ENCODE assay signal across 29 cellular contexts in the genomic region with DNA sequence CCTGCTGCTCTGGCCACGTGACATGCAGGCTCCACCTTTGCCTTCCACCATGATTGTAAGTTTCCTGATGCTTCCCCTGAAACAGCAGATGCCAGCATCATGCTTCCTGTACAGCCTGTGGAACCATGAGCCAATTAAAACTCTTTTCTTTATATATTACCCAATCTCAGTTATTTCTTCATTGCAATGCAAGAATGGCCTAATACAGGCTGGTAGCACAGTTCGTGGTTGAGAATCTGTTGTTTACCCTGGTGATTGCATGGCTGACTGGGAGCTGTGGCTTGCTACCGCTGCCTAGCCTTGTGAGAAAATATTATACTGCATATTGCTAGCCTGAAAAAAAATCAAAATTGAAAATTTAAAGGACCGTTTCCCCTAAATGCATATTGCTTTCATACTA.
"Had no signal": no experiment of that assay in that cellular context is flagged by ENCODE, and none has a peak within 500 bp of the region (broad histone marks: within the 10 kb centered on the region; RNA-seq: fewer than 3 reads in every experiment).

No MANE protein-coding gene starts in this region.

- H3K36me3 ChIP-seq: breast epithelium, esophagus muscularis mucosa, heart left ventricle, left lung, lower lobe of right lung, right lobe of liver, upper lobe of left lung, vagina had no signal

- DNase-seq: activated B cell treated with CpG ODN at 0.5 μM for 24 hours; activated CD4-positive, alpha-beta T cell treated with anti-CD3 and anti-CD28 coated beads for 36 hours; activated CD8-positive, alpha-beta memory T cell treated with anti-CD3 and anti-CD28 coated beads, Interleukin-2, amount 10 ng/mL, durations not matched to agents 7 days and 5 days; activated CD8-positive, alpha-beta T cell treated with anti-CD3 and anti-CD28 coated beads, Interleukin-2, amount 10 ng/mL, durations not matched to agents 7 days and 5 days; activated naive CD8-positive, alpha-beta T cell treated with anti-CD3 and anti-CD28 coated beads, Interleukin-2, amount 50 U/mL, for 24 hours; activated T-cell treated with anti-CD3 and anti-CD28 coated beads, Interleukin-2, amount 50 U/mL, for 48 hours; central memory CD4-positive, alpha-beta T cell; endodermal cell; foreskin keratinocyte; heart left ventricle; hypothalamus; left lung; lower lobe of right lung; mesenchymal stem cell; right lobe of liver; stimulated activated CD4-positive, alpha-beta T cell treated with anti-CD3 and anti-CD28 coated beads, Interleukin-12 subunit alpha, Interleukin-12 subunit beta, amount 100 ng/mL, for 4 hours; stimulated activated CD4-positive, alpha-beta T cell treated with anti-CD3 and anti-CD28 coated beads, Interleukin-4, amount 100 ng/mL, for 1 hour; stimulated activated naive CD8-positive, alpha-beta T cell treated with anti-CD3 and anti-CD28 coated beads, Interleukin-15, amount 100 ng/mL, for 72 hours; substantia nigra; upper lobe of left lung had no signal

- H3K4me3 ChIP-seq: breast epithelium, esophagus muscularis mucosa, heart left ventricle, left lung, lower lobe of right lung, right lobe of liver, skin epidermis, upper lobe of left lung, vagina had no signal

- H3K4me3 Mint-ChIP-seq: activated B cell treated with CpG ODN at 0.5 μM for 24 hours; activated CD4-positive, alpha-beta T cell treated with anti-CD3 and anti-CD28 coated beads for 36 hours; activated CD8-positive, alpha-beta memory T cell treated with anti-CD3 and anti-CD28 coated beads, Interleukin-2, amount 10 ng/mL, durations not matched to agents 7 days and 5 days; activated CD8-positive, alpha-beta T cell treated with anti-CD3 and anti-CD28 coated beads, Interleukin-2, amount 10 ng/mL, durations not matched to agents 7 days and 5 days; activated naive CD4-positive, alpha-beta T cell treated with anti-CD3 and anti-CD28 coated beads, Interleukin-2, amount 50 U/mL, for 24 hours; activated naive CD8-positive, alpha-beta T cell treated with anti-CD3 and anti-CD28 coated beads, Interleukin-2, amount 50 U/mL, for 24 hours; dendritic cell treated with granulocyte-macrophage colony-stimulating factor and Interleukin-4, amounts not matched to agents 40 ng/mL and 50 ng/mL, for 4 days; endodermal cell; natural killer cell treated with Interleukin-12 subunit alpha and Interleukin-12 subunit beta and Interleukin-15 and Interleukin-18, amount 100 ng/mL, for 72 hours; stimulated activated naive CD8-positive, alpha-beta T cell treated with anti-CD3 and anti-CD28 coated beads, Interleukin-15, amount 100 ng/mL, for 72 hours; T-helper 2 cell treated with Interferon-gamma antibody and Interleukin-4, amounts not matched to agents 5 μg/mL and 100 μg/mL, for 36 hours had no signal

- H3K36me3 Mint-ChIP-seq: activated CD8-positive, alpha-beta memory T cell treated with anti-CD3 and anti-CD28 coated beads, Interleukin-2, amount 10 ng/mL, durations not matched to agents 7 days and 5 days had no signal

- H3K27me3 Mint-ChIP-seq: activated CD8-positive, alpha-beta memory T cell treated with anti-CD3 and anti-CD28 coated beads, Interleukin-2, amount 10 ng/mL, durations not matched to agents 7 days and 5 days; dendritic cell treated with granulocyte-macrophage colony-stimulating factor and Interleukin-4, amounts not matched to agents 40 ng/mL and 50 ng/mL, for 4 days had no signal

- H3K4me1 ChIP-seq: breast epithelium, esophagus muscularis mucosa, heart left ventricle, left lung, lower lobe of right lung, right lobe of liver, upper lobe of left lung, vagina had no signal

- H3K27me3 ChIP-seq: breast epithelium, foreskin keratinocyte, left lung, right lobe of liver, upper lobe of left lung, vagina had no signal

- H3K4me1 Mint-ChIP-seq: activated B cell treated with CpG ODN at 0.5 μM for 24 hours; activated CD4-positive, alpha-beta T cell treated with anti-CD3 and anti-CD28 coated beads for 36 hours; activated CD8-positive, alpha-beta memory T cell treated with anti-CD3 and anti-CD28 coated beads, Interleukin-2, amount 10 ng/mL, durations not matched to agents 7 days and 5 days; activated naive CD4-positive, alpha-beta T cell treated with anti-CD3 and anti-CD28 coated beads, Interleukin-2, amount 50 U/mL, for 24 hours; activated naive CD8-positive, alpha-beta T cell treated with anti-CD3 and anti-CD28 coated beads, Interleukin-2, amount 50 U/mL, for 24 hours; endodermal cell; stimulated activated naive CD8-positive, alpha-beta T cell treated with anti-CD3 and anti-CD28 coated beads, Interleukin-15, amount 100 ng/mL, for 72 hours had no signal

- H3K27ac Mint-ChIP-seq: activated B cell treated with CpG ODN at 0.5 μM for 24 hours; activated CD4-positive, alpha-beta T cell treated with anti-CD3 and anti-CD28 coated beads for 36 hours; activated CD8-positive, alpha-beta memory T cell treated with anti-CD3 and anti-CD28 coated beads, Interleukin-2, amount 10 ng/mL, durations not matched to agents 7 days and 5 days; activated CD8-positive, alpha-beta T cell treated with anti-CD3 and anti-CD28 coated beads, Interleukin-2, amount 10 ng/mL, durations not matched to agents 7 days and 5 days; activated naive CD4-positive, alpha-beta T cell treated with anti-CD3 and anti-CD28 coated beads, Interleukin-2, amount 50 U/mL, for 24 hours; activated naive CD8-positive, alpha-beta T cell treated with anti-CD3 and anti-CD28 coated beads, Interleukin-2, amount 50 U/mL, for 24 hours; activated T-helper 2 cell treated with anti-CD3 and anti-CD28 coated beads, Interferon-gamma antibody, Interleukin-2, Interleukin-4, amounts not matched to agents 10 μg/mL and 5 μg/mL and 100 μg/mL, durations not matched to agents 14 hours and 24 hours and 36 hours; dendritic cell treated with granulocyte-macrophage colony-stimulating factor and Interleukin-4, amounts not matched to agents 40 ng/mL and 50 ng/mL, for 4 days; endodermal cell; natural killer cell treated with Interleukin-12 subunit alpha and Interleukin-12 subunit beta and Interleukin-15 and Interleukin-18, amount 100 ng/mL, for 72 hours; stimulated activated naive CD8-positive, alpha-beta T cell treated with anti-CD3 and anti-CD28 coated beads, Interleukin-15, amount 100 ng/mL, for 72 hours; T-helper 2 cell treated with Interferon-gamma antibody and Interleukin-4, amounts not matched to agents 5 μg/mL and 100 μg/mL, for 36 hours had no signal

- H3K27ac ChIP-seq: breast epithelium, esophagus muscularis mucosa, foreskin keratinocyte, heart left ventricle, left lung, lower lobe of right lung, right lobe of liver, skin epidermis, upper lobe of left lung, vagina had no signal
